Comparison of ENCODE assay signal across 8 cellular contexts in the genomic region with DNA sequence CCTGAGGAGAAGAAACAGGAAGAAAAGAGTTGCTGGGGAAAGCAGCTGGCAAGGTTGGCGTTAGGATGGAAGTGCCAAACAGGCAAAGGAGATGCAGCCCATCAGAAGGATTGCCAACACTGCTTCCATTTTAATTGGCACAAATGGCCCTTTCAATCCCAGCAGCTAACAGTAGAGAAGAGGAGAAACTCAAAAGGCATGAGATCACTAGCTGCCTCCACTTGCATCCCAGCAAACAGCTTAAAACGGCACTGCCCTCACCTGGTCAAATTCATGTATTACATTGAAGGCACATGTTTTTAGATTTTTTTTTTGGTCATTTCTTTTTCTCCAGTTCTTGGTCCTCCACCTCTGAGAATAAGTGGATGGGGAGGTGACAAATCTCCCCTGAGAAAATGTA. TPM values are rescaled to one million over a fixed set of nuclear protein-coding genes. Genes with fewer than 3 reads are reported as not detected.
DNase-seq lines count a peak whose midpoint lies in the region; ATAC-seq and TF ChIP-seq lines count a peak whose summit lies in the region.

No MANE protein-coding gene starts in this region.

- TF ChIP-seq POLR2A in suprapubic skin (IDR thresholded peaks at IDR 0.05) = no peak

- CTCF ChIA-PET in GM10248 (lab: Yijun Ruan, JAX) = interaction anchor here (0.8 to 3.5 kb wide), 9 partner anchors 10 to 235 kb away, joined by 3 to 10 read pairs (median 4); a partner anchor contains a TSS

- no peak overlapping the region for H2BK15ac ChIP-seq in mesenchymal stem cell (ENCODE audit: low read depth, poor library complexity, severe bottlenecking)

- H3K27ac ChIP-seq in 22Rv1 (no peak overlapping the region), VCaP (no peak overlapping the region), mesenchymal stem cell (ENCODE audit: low read length, poor library complexity, severe bottlenecking) (no peak overlapping the region), suprapubic skin (no peak overlapping the region)

- ATAC-seq in HG02763 (IDR thresholded peaks at IDR 0.05; ENCODE audit: unreplicated experiment) = no peak

- no peak overlapping the region for H3K18ac ChIP-seq in mesenchymal stem cell (ENCODE audit: low read depth in 1 of 2, low read length in 2 of 2)

- DNase-seq in GM10248 (ENCODE audit: extremely low spot score) = no peak
- DNase-seq in NCI-H2107 (lab: John Stamatoyannopoulos, UW) = peak; percentile 25
- peak; percentile 47 for DNase-seq in effector CD4-positive, alpha-beta T cell
- DNase-seq in mesenchymal stem cell = peak; percentile 46
- DNase-seq in suprapubic skin (ENCODE audit: low spot score in 2 of 2) = no peak

- no peak overlapping the region for H2BK120ac ChIP-seq in mesenchymal stem cell (ENCODE audit: low read depth, low read length)

- H3K4me3 ChIP-seq in mesenchymal stem cell (ENCODE audit: insufficient read depth in 1 of 2, low read depth in 1 of 2, low read length in 2 of 2) = no peak overlapping the region
- no peak overlapping the region for H3K4me3 ChIP-seq in suprapubic skin

- H3K36me3 ChIP-seq in mesenchymal stem cell (ENCODE audit: control insufficient read depth in 1 of 2, insufficient read depth in 2 of 2, low read depth in 1 of 2, low read length in 2 of 2) (no peaks in the 10 kb centered on the region), suprapubic skin (no peaks in the 10 kb centered on the region)

- no peak overlapping the region for H4K8ac ChIP-seq in mesenchymal stem cell (ENCODE audit: low read length)

- H3K9ac ChIP-seq in mesenchymal stem cell (ENCODE audit: low read length) = no peak overlapping the region

- H4K91ac ChIP-seq in mesenchymal stem cell (ENCODE audit: low read length) = no peak overlapping the region

- no peak overlapping the region for H3K4me2 ChIP-seq in mesenchymal stem cell (ENCODE audit: low read length, poor library complexity, severe bottlenecking)

- peaks cover 7% of the 10 kb centered on the region for H3K9me3 ChIP-seq in mesenchymal stem cell (ENCODE audit: control insufficient read depth, low read length)
- no peaks in the 10 kb centered on the region for H3K9me3 ChIP-seq in suprapubic skin

- H2BK12ac ChIP-seq in mesenchymal stem cell (ENCODE audit: low read length in 2 of 2) = no peak overlapping the region

- TF ChIP-seq CTCF in 22Rv1 (IDR thresholded peaks at IDR 0.05) = peak; percentile 68
- TF ChIP-seq CTCF in GM10248 (IDR thresholded peaks at IDR 0.05; ENCODE audit: control extremely low read depth, extremely low read depth, low read depth, missing control alignments) = peak; percentile 40
- TF ChIP-seq CTCF in VCaP (conservative IDR thresholded peaks at IDR 0.05) = peak; percentile 73
- TF ChIP-seq CTCF in suprapubic skin (IDR thresholded peaks at IDR 0.05) = peak; percentile 11 to 34

- H3K4ac ChIP-seq in mesenchymal stem cell (ENCODE audit: low read depth in 1 of 2, low read length in 2 of 2) = no peak overlapping the region

- no peaks in the 10 kb centered on the region for H3K79me1 ChIP-seq in mesenchymal stem cell (replicated peaks; ENCODE audit: low read length, poor library complexity, severe bottlenecking)

- POLR2A ChIA-PET in GM10248 (lab: Yijun Ruan, JAX) = interaction anchor here (0.5 kb wide), 1 partner anchor 67 kb away, joined by 3 read pairs; no protein-coding TSS in a partner anchor

- H2AK5ac ChIP-seq in mesenchymal stem cell (ENCODE audit: low read length, severe bottlenecking) = no peak overlapping the region

- 100% methylated on average over 1 of the region's 2 CpGs for WGBS in mesenchymal stem cell
- 46% methylated on average over 2 of the region's 2 CpGs for WGBS in suprapubic skin

- H3K27me3 ChIP-seq in mesenchymal stem cell (ENCODE audit: control insufficient read depth in 1 of 2, insufficient read depth in 1 of 2, low read length in 2 of 2) (peaks cover 0 to 15% of the 10 kb centered on the region in 2 experiments), suprapubic skin (no peaks in the 10 kb centered on the region)

- TF ChIP-seq EP300 in suprapubic skin (IDR thresholded peaks at IDR 0.05) = no peak

- no peak overlapping the region for H3K23ac ChIP-seq in mesenchymal stem cell (ENCODE audit: low read length in 2 of 2)

- no peak overlapping the region for H2BK5ac ChIP-seq in mesenchymal stem cell (ENCODE audit: low read depth, low read length, poor library complexity, severe bottlenecking)

- no peaks in the 10 kb centered on the region for H3K4me1 ChIP-seq in mesenchymal stem cell (ENCODE audit: control insufficient read depth, insufficient read depth, low read depth, low read length)
- H3K4me1 ChIP-seq in suprapubic skin = no peaks in the 10 kb centered on the region

- no peak overlapping the region for H2AFZ ChIP-seq in mesenchymal stem cell (ENCODE audit: low read depth, low read length)

- no peak overlapping the region for H3K14ac ChIP-seq in mesenchymal stem cell (ENCODE audit: low read length in 2 of 2)

RNA-seq across cellular contexts. Expression of a gene that starts 34.1 kb away (rescaled TPM):
- not detected for polyA plus RNA-seq in mesenchymal stem cell (2013, experiment 1 of 2)
- not detected for polyA plus RNA-seq in mesenchymal stem cell (2013, experiment 2 of 2)
- under 1 TPM in 2 of 4 donors, not detected in 2; 0.29 to 0.30 TPM for total RNA-seq in suprapubic skin

Comparison
In these comparisons a context has a peak if more than half of its experiments do, and no peak if none do; other contexts are left out.
1. CTCF ChIP-seq: peak in every context shown above with its lines; median percentile 73 in VCaP; 68 in 22Rv1; 40 in GM10248; 22 in suprapubic skin.
2. DNase-seq: peak in NCI-H2107 (single experiment), effector CD4-positive, alpha-beta T cell (single experiment) and mesenchymal stem cell (single experiment); none in GM10248 (single experiment) and suprapubic skin (0 of 2).